1 cellular context compared by ENCODE assay signal in the genomic region with DNA sequence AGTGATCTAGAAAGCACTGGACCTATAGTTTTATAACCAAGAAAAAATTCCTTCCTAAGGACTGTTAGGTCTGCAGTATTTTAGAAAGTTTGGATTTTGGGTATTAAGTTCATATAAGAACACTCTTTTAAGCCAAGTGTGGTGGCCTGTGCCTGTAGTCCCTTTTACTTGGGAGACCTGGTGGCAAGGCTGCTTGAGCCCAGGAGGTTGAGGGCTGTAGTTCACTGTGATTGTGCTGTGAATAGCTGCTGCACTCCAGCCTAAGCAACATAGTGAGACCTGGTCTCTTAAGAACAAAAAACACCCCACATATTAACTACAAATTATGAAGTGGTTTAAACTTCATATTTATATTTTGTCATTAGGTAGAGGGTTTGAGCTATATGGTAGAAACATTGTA.
TF ChIP-seq lines count a peak whose summit lies in the region.

No MANE protein-coding gene starts in this region.

TF ChIP-seq in WTC11, 78 proteins besides CTCF, POLR2A, EP300 and RAD21 (continued from another document):
- TF ChIP-seq, protein P1, sequence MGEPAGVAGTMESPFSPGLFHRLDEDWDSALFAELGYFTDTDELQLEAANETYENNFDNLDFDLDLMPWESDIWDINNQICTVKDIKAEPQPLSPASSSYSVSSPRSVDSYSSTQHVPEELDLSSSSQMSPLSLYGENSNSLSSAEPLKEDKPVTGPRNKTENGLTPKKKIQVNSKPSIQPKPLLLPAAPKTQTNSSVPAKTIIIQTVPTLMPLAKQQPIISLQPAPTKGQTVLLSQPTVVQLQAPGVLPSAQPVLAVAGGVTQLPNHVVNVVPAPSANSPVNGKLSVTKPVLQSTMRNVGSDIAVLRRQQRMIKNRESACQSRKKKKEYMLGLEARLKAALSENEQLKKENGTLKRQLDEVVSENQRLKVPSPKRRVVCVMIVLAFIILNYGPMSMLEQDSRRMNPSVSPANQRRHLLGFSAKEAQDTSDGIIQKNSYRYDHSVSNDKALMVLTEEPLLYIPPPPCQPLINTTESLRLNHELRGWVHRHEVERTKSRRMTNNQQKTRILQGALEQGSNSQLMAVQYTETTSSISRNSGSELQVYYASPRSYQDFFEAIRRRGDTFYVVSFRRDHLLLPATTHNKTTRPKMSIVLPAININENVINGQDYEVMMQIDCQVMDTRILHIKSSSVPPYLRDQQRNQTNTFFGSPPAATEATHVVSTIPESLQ (CRISPR knock-in tag; IDR thresholded peaks at IDR 0.05): no peak
- TF ChIP-seq, protein P2, sequence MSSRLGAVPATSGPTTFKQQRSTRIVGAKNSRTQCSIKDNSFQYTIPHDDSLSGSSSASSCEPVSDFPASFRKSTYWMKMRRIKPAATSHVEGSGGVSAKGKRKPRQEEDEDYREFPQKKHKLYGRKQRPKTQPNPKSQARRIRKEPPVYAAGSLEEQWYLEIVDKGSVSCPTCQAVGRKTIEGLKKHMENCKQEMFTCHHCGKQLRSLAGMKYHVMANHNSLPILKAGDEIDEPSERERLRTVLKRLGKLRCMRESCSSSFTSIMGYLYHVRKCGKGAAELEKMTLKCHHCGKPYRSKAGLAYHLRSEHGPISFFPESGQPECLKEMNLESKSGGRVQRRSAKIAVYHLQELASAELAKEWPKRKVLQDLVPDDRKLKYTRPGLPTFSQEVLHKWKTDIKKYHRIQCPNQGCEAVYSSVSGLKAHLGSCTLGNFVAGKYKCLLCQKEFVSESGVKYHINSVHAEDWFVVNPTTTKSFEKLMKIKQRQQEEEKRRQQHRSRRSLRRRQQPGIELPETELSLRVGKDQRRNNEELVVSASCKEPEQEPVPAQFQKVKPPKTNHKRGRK (CRISPR knock-in tag; IDR thresholded peaks at IDR 0.05; ENCODE audit: borderline replicate concordance): no peak
- TF ChIP-seq FOXJ3 (CRISPR knock-in tag; IDR thresholded peaks at IDR 0.05; ENCODE audit: borderline replicate concordance) (no peak), ZNF232 (CRISPR knock-in tag; IDR thresholded peaks at IDR 0.05) (no peak)
